Comparison of ENCODE assay signal across 15 cellular contexts in genomic region chr9:4328723-4329122, GRCh38. TPM values are rescaled to one million over a fixed set of nuclear protein-coding genes. Genes with fewer than 3 reads are reported as not detected.
DNase-seq lines count a peak whose midpoint lies in the region; ATAC-seq and TF ChIP-seq lines count a peak whose summit lies in the region.
"Had no signal": no experiment of that assay in that cellular context is flagged by ENCODE, and none has a peak within 500 bp of the region (broad histone marks: within the 10 kb centered on the region; RNA-seq: fewer than 3 reads in every experiment).

No MANE protein-coding gene starts in this region.

- H3K36me3 ChIP-seq in MG63 (no peaks in the 10 kb centered on the region), thyroid gland (no peaks in the 10 kb centered on the region)
- H3K36me3 ChIP-seq: BE2C, HAP-1, SJCRH30 had no signal

- no peak for TF ChIP-seq CTCF in astrocyte of the spinal cord (IDR thresholded peaks at IDR 0.05; ENCODE audit: low read depth, low read length)
- no peak for TF ChIP-seq CTCF in thyroid gland (IDR thresholded peaks at IDR 0.05)

- no peaks in the 10 kb centered on the region for H3K27me3 ChIP-seq in MG63
- no peaks in the 10 kb centered on the region for H3K27me3 ChIP-seq in thyroid gland
- H3K27me3 ChIP-seq: BE2C, SJCRH30 had no signal

- peaks cover 14 to 26% of the 10 kb centered on the region in 2 donors for H3K4me1 ChIP-seq in thyroid gland
- H3K4me1 ChIP-seq: BE2C, SJCRH30 had no signal

- H3K4me3 ChIP-seq in MG63 = no peak overlapping the region
- H3K4me3 ChIP-seq in astrocyte of the spinal cord (ENCODE audit: low read depth, low read length) = no peak overlapping the region
- no peak overlapping the region for H3K4me3 ChIP-seq in thyroid gland (replicated peaks in 1 of 3)
- H3K4me3 ChIP-seq: HAP-1, SJCRH30 had no signal

- in situ Hi-C loops in astrocyte of the spinal cord (cut with HindIII; ENCODE audit: low sequenced_read_pairs) = no loop called here

- DNase-seq in MG63 = peak; percentile 14
- peak; percentile 72 for DNase-seq in astrocyte of the spinal cord (ENCODE audit: low read depth, low spot score)
- peak in 24 of 42 donors; percentile 2 to 75 (median 32) for DNase-seq in head of caudate nucleus
- peak; percentile 11 to 32 for DNase-seq in thyroid gland
- no peak for DNase-seq in medulla oblongata (ENCODE audit: extremely low spot score)
- no peak for DNase-seq in inferior parietal cortex (ENCODE audit: extremely low spot score)
- DNase-seq: BE2C; CD4-positive, alpha-beta memory T cell; NCI-H1048; NCI-H146; NCI-H69; SJCRH30 had no signal

- WGBS in thyroid gland, 2 donors = 83 to 85% methylated on average over 6 of the region's 6 CpGs

- no peak overlapping the region for H3K27ac ChIP-seq in thyroid gland
- H3K27ac ChIP-seq: RWPE1, SJCRH30 had no signal

- TF ChIP-seq POLR2A in thyroid gland (IDR thresholded peaks at IDR 0.05) = no peak

- no peak for ATAC-seq in GM21423 (IDR thresholded peaks at IDR 0.05; ENCODE audit: unreplicated experiment)

- intact Hi-C loops in head of caudate nucleus (cut with DNase I) (no loop called here), thyroid gland (cut with DNase I) (no loop called here)

- H3K9me3 ChIP-seq in MG63 = no peaks in the 10 kb centered on the region
- H3K9me3 ChIP-seq in thyroid gland = no peaks in the 10 kb centered on the region
- H3K9me3 ChIP-seq: BE2C, HAP-1, SJCRH30 had no signal

RNA-seq across cellular contexts. Expression of gene GLIS3, which starts 28.9 kb away (rescaled TPM):
- 0.30 and 3.1 TPM in 2 replicates for total RNA-seq in MG63 (2014; rRNA removed; shearing (Covaris generic); ENCODE audit: low replicate concordance)
- 100 to 1,000 TPM in 3 of 4 donors, 10 to 100 TPM in 1; 90.7 to 208 (median 127) TPM for total RNA-seq in thyroid gland

Comparison
In these comparisons a context has a peak if more than half of its experiments do, and no peak if none do; other contexts are left out.
1. DNase-seq: peak in MG63 (single experiment), astrocyte of the spinal cord (single experiment), head of caudate nucleus (24 of 42) and thyroid gland (2 of 2); none in medulla oblongata (single experiment) and inferior parietal cortex (single experiment).
2. RNA of gene GLIS3, which starts 28.9 kb away (total RNA-seq): 90.7 to 208 TPM in thyroid gland; 0.30 to 3.1 TPM in MG63; every median in the first group is over 10 times any median in the second.